21 cellular contexts compared by ENCODE assay signal in genomic region chr15:45448516-45448915, GRCh38.
DNase-seq lines count a peak whose midpoint lies in the region; ATAC-seq and TF ChIP-seq lines count a peak whose summit lies in the region.
"Had no signal": no experiment of that assay in that cellular context is flagged by ENCODE, and none has a peak within 500 bp of the region (broad histone marks: within the 10 kb centered on the region; RNA-seq: fewer than 3 reads in every experiment).

No MANE protein-coding gene starts in this region.

- POLR2A ChIA-PET in CD8-positive, alpha-beta memory T cell (lab: Charles Lee), result no interaction called here
- POLR2A ChIA-PET in RWPE1 (lab: Yijun Ruan, JAX; ENCODE audit: low non-redundant PET), result no interaction called here

- peaks cover 0 to 1% of the 10 kb centered on the region in 2 donors for H3K27me3 Mint-ChIP-seq in CD8-positive, alpha-beta memory T cell
- H3K27me3 Mint-ChIP-seq: type B pancreatic cell had no signal

- H3K27ac ChIP-seq in C4-2B (peak overlapping the region; percentile 8; the same call in 1 of the 2 replicates), colonic mucosa (peak overlapping the region; percentile 91), mucosa of rectum (ENCODE audit: low read depth in 2 of 2, low read length in 2 of 2) (peak overlapping the region; percentile 95 to 96), RWPE1 (no peak overlapping the region)
- no peak overlapping the region for H3K27ac ChIP-seq in CD8-positive, alpha-beta memory T cell (ENCODE audit: low read depth, low read length)
- H3K27ac ChIP-seq: brain microvascular endothelial cell had no signal

- intact Hi-C loops in colonic mucosa (cut with DNase I), result no loop called here

- no peaks in the 10 kb centered on the region for H3K36me3 ChIP-seq in colonic mucosa
- no peaks in the 10 kb centered on the region for H3K36me3 ChIP-seq in mucosa of rectum (ENCODE audit: control insufficient read depth in 2 of 2, insufficient read depth in 2 of 2, low read length in 2 of 2)
- H3K36me3 ChIP-seq in CD8-positive, alpha-beta memory T cell (ENCODE audit: insufficient read depth, low read length), result no peaks in the 10 kb centered on the region
- H3K36me3 ChIP-seq: brain microvascular endothelial cell had no signal

- peaks cover 0 to under 1% (median 0%) of the 10 kb centered on the region in 3 donors for H3K4me1 Mint-ChIP-seq in CD8-positive, alpha-beta memory T cell

- CTCF ChIA-PET in CD8-positive, alpha-beta memory T cell (lab: Charles Lee), result interaction anchor here (1.3 to 2.4 kb wide), 3 partner anchors 18 to 165 kb away, joined by 4 to 9 read pairs (median 6); no protein-coding TSS in a partner anchor
- CTCF ChIA-PET in RWPE1 (lab: Yijun Ruan, JAX), result interaction anchor here (0.7 kb wide), 1 partner anchor 9 kb away, joined by 4 read pairs; no protein-coding TSS in a partner anchor

- no peak overlapping the region for H3K4me3 ChIP-seq in colonic mucosa
- peak overlapping the region; percentile 78 to 80 for H3K4me3 ChIP-seq in mucosa of rectum (ENCODE audit: low read length in 2 of 2)
- no peak overlapping the region for H3K4me3 ChIP-seq in CD8-positive, alpha-beta memory T cell (ENCODE audit: low read length)
- H3K4me3 ChIP-seq: lung had no signal

- no peaks in the 10 kb centered on the region for H3K9me3 ChIP-seq in colonic mucosa
- H3K9me3 ChIP-seq in mucosa of rectum (ENCODE audit: control insufficient read depth in 2 of 2, low read length in 2 of 2), result no peaks in the 10 kb centered on the region
- no peaks in the 10 kb centered on the region for H3K9me3 ChIP-seq in CD8-positive, alpha-beta memory T cell (ENCODE audit: low read length)

- no peak for TF ChIP-seq CTCF in C4-2B (conservative IDR thresholded peaks at IDR 0.05)
- TF ChIP-seq CTCF in colonic mucosa (IDR thresholded peaks at IDR 0.05), result no peak
- TF ChIP-seq CTCF in RWPE1 (conservative IDR thresholded peaks at IDR 0.05; ENCODE audit: low read depth), result no peak

- ATAC-seq in GM19455 (IDR thresholded peaks at IDR 0.05; ENCODE audit: unreplicated experiment), result no peak
- ATAC-seq: CD8-positive, alpha-beta T cell had no signal

- no peaks in the 10 kb centered on the region for H3K36me3 Mint-ChIP-seq in CD8-positive, alpha-beta memory T cell
- H3K36me3 Mint-ChIP-seq: CD8-positive, alpha-beta T cell; immature natural killer cell; type B pancreatic cell had no signal

- H3K4me1 ChIP-seq in colonic mucosa, result peaks cover 7% of the 10 kb centered on the region
- H3K4me1 ChIP-seq in mucosa of rectum (ENCODE audit: control insufficient read depth in 2 of 2, insufficient read depth in 2 of 2, low read length in 2 of 2), result peaks cover 36 to 53% of the 10 kb centered on the region in 2 donors
- H3K4me1 ChIP-seq in CD8-positive, alpha-beta memory T cell (ENCODE audit: insufficient read depth, low read length), result no peaks in the 10 kb centered on the region

- peak; percentile 29 for DNase-seq in M059J (ENCODE audit: low read depth)
- DNase-seq in colonic mucosa, result peak; percentile 86
- no peak for DNase-seq in pons (ENCODE audit: low spot score)
- no peak for DNase-seq in CD8-positive, alpha-beta memory T cell
- DNase-seq in RWPE1 (ENCODE audit: low spot score), result no peak
- DNase-seq: activated T-cell treated with anti-CD3 and anti-CD28 coated beads, Interleukin-2, amount 50 U/mL, for 48 hours; brain microvascular endothelial cell; CD8-positive, alpha-beta T cell; dermis blood vessel endothelial cell; immature natural killer cell; KBM-7; naive thymus-derived CD4-positive, alpha-beta T cell; NCI-H2081; Right ventricle myocardium superior; stimulated activated naive CD4-positive, alpha-beta T cell had no signal

- no peaks in the 10 kb centered on the region for H3K27me3 ChIP-seq in colonic mucosa
- no peaks in the 10 kb centered on the region for H3K27me3 ChIP-seq in mucosa of rectum (ENCODE audit: control insufficient read depth in 2 of 2, insufficient read depth in 2 of 2, low read length in 2 of 2)
- no peaks in the 10 kb centered on the region for H3K27me3 ChIP-seq in CD8-positive, alpha-beta memory T cell (ENCODE audit: insufficient read depth, low read length, poor library complexity, severe bottlenecking)
- H3K27me3 ChIP-seq: brain microvascular endothelial cell had no signal

- H3K9me3 Mint-ChIP-seq in CD8-positive, alpha-beta memory T cell, result no peaks in the 10 kb centered on the region
- H3K9me3 Mint-ChIP-seq: CD8-positive, alpha-beta T cell; immature natural killer cell; type B pancreatic cell had no signal

- H3K9ac ChIP-seq in colonic mucosa (ENCODE audit: low read depth in 2 of 2, low read length in 2 of 2) (peak overlapping the region; percentile 28 to 98), mucosa of rectum (ENCODE audit: low read depth in 1 of 2, low read length in 2 of 2) (peak overlapping the region in 1 of 2 donors; percentile 85)

- H3K27ac Mint-ChIP-seq in CD8-positive, alpha-beta memory T cell, result no peak overlapping the region
- H3K27ac Mint-ChIP-seq: activated naive CD4-positive, alpha-beta T cell treated with anti-CD3 and anti-CD28 coated beads, Interleukin-2, amount 50 U/mL, for 72 hours; CD8-positive, alpha-beta T cell; immature natural killer cell; naive thymus-derived CD4-positive, alpha-beta T cell had no signal

- H3K4me3 Mint-ChIP-seq in CD8-positive, alpha-beta memory T cell, result no peak overlapping the region
- H3K4me3 Mint-ChIP-seq: CD8-positive, alpha-beta T cell; immature natural killer cell; naive thymus-derived CD4-positive, alpha-beta T cell; type B pancreatic cell had no signal

Comparison
In these comparisons a context has a peak if more than half of its experiments do, and no peak if none do; other contexts are left out.
1. H3K27ac ChIP-seq: peak in C4-2B (single experiment), colonic mucosa (single experiment) and mucosa of rectum (2 of 2); none in CD8-positive, alpha-beta memory T cell (single experiment) and RWPE1 (single experiment).
2. DNase-seq: peak in M059J (single experiment) and colonic mucosa (single experiment); none in pons (single experiment), CD8-positive, alpha-beta memory T cell (0 of 5) and RWPE1 (single experiment).
3. H3K4me3 ChIP-seq: peak in mucosa of rectum (2 of 2); none in colonic mucosa (single experiment) and CD8-positive, alpha-beta memory T cell (single experiment).